In genomic region chr1:178885869-178886268, GRCh38 we compare ENCODE assay signal across 20 cellular contexts. TPM values are rescaled to one million over a fixed set of nuclear protein-coding genes. Genes with fewer than 3 reads are reported as not detected.
"Had no signal": no experiment of that assay in that cellular context is flagged by ENCODE, and none has a peak within 500 bp of the region (broad histone marks: within the 10 kb centered on the region; RNA-seq: fewer than 3 reads in every experiment).

No MANE protein-coding gene starts in this region.

- H3K27me3 Mint-ChIP-seq: activated CD4-positive, alpha-beta T cell treated with anti-CD3 and anti-CD28 coated beads, Interleukin-2, amount 10 ng/mL, durations not matched to agents 24 days and 14 days; activated naive CD8-positive, alpha-beta T cell treated with anti-CD3 and anti-CD28 coated beads for 36 hours had no signal

- H3K4me1 Mint-ChIP-seq: natural killer cell, WTC11 had no signal

- H3K9me3 ChIP-seq: body of pancreas, esophagus squamous epithelium, tibial artery had no signal

- H3K4me3 Mint-ChIP-seq: activated CD4-positive, alpha-beta T cell treated with anti-CD3 and anti-CD28 coated beads, Interleukin-2, amount 10 ng/mL, durations not matched to agents 24 days and 14 days; activated CD8-positive, alpha-beta T cell treated with anti-CD3 and anti-CD28 coated beads, Interleukin-2, amount 10 ng/mL, durations not matched to agents 7 days and 5 days; activated naive CD8-positive, alpha-beta T cell treated with anti-CD3 and anti-CD28 coated beads for 36 hours; natural killer cell; WTC11 had no signal

- H3K4me1 ChIP-seq: body of pancreas, esophagus squamous epithelium, foreskin keratinocyte, tibial artery had no signal

- H3K27ac Mint-ChIP-seq: activated CD4-positive, alpha-beta T cell treated with anti-CD3 and anti-CD28 coated beads, Interleukin-2, amount 10 ng/mL, durations not matched to agents 24 days and 14 days; activated CD8-positive, alpha-beta T cell treated with anti-CD3 and anti-CD28 coated beads, Interleukin-2, amount 10 ng/mL, durations not matched to agents 7 days and 5 days; activated naive CD8-positive, alpha-beta T cell treated with anti-CD3 and anti-CD28 coated beads for 36 hours; natural killer cell; WTC11 had no signal

- H3K36me3 Mint-ChIP-seq: activated naive CD8-positive, alpha-beta T cell treated with anti-CD3 and anti-CD28 coated beads for 36 hours; natural killer cell had no signal

- H3K9me3 Mint-ChIP-seq: activated CD4-positive, alpha-beta T cell treated with anti-CD3 and anti-CD28 coated beads, Interleukin-2, amount 10 ng/mL, durations not matched to agents 24 days and 14 days; activated naive CD8-positive, alpha-beta T cell treated with anti-CD3 and anti-CD28 coated beads for 36 hours; natural killer cell; WTC11 had no signal

- H3K27ac ChIP-seq: body of pancreas, coronary artery, esophagus squamous epithelium, foreskin keratinocyte, tibial artery had no signal

- H3K27me3 ChIP-seq: body of pancreas, esophagus squamous epithelium, foreskin keratinocyte, tibial artery had no signal

- H3K36me3 ChIP-seq: tibial artery had no signal

- H3K4me3 ChIP-seq: body of pancreas, coronary artery, esophagus squamous epithelium, tibial artery had no signal

- DNase-seq: activated CD4-positive, alpha-beta T cell treated with anti-CD3 and anti-CD28 coated beads, Interleukin-2, amount 10 ng/mL, durations not matched to agents 24 days and 14 days; activated CD8-positive, alpha-beta memory T cell treated with anti-CD3 and anti-CD28 coated beads, Interleukin-2, amount 50 U/mL, for 4 hours; activated CD8-positive, alpha-beta T cell treated with anti-CD3 and anti-CD28 coated beads, Interleukin-2, amount 10 ng/mL, durations not matched to agents 7 days and 5 days; activated gamma-delta T cell; activated naive CD8-positive, alpha-beta T cell treated with anti-CD3 and anti-CD28 coated beads for 36 hours; activated T-cell treated with anti-CD3 and anti-CD28 coated beads, Interleukin-2, amount 50 U/mL, for 48 hours; caudate nucleus; esophagus squamous epithelium; foreskin keratinocyte; glutamatergic neuron; mesendoderm; natural killer cell; retina; stimulated activated CD4-positive, alpha-beta T cell treated with anti-CD3 and anti-CD28 coated beads, Interleukin-4, amount 100 ng/mL, for 1 hour; stimulated activated naive CD4-positive, alpha-beta T cell; tibial artery had no signal

- FAIRE-seq: urothelium cell line had no signal

- ATAC-seq: activated CD8-positive, alpha-beta T cell treated with anti-CD3 and anti-CD28 coated beads, Interleukin-2, amount 10 ng/mL, durations not matched to agents 7 days and 5 days; body of pancreas; foreskin keratinocyte; natural killer cell; WTC11 had no signal

RNA-seq across cellular contexts. Expression of gene ANGPTL1, which starts 15.0 kb away (rescaled TPM):
- total RNA-seq: activated CD4-positive, alpha-beta T cell treated with anti-CD3 and anti-CD28 coated beads, Interleukin-2, amount 10 ng/mL, durations not matched to agents 24 days and 14 days; activated CD8-positive, alpha-beta T cell treated with anti-CD3 and anti-CD28 coated beads, Interleukin-2, amount 10 ng/mL, durations not matched to agents 7 days and 5 days; activated naive CD8-positive, alpha-beta T cell treated with anti-CD3 and anti-CD28 coated beads for 36 hours; foreskin keratinocyte; natural killer cell; WTC11 had no signal
- polyA plus RNA-seq: foreskin keratinocyte had no signal
